Comparison of ENCODE assay signal across 8 cellular contexts in the genomic region with DNA sequence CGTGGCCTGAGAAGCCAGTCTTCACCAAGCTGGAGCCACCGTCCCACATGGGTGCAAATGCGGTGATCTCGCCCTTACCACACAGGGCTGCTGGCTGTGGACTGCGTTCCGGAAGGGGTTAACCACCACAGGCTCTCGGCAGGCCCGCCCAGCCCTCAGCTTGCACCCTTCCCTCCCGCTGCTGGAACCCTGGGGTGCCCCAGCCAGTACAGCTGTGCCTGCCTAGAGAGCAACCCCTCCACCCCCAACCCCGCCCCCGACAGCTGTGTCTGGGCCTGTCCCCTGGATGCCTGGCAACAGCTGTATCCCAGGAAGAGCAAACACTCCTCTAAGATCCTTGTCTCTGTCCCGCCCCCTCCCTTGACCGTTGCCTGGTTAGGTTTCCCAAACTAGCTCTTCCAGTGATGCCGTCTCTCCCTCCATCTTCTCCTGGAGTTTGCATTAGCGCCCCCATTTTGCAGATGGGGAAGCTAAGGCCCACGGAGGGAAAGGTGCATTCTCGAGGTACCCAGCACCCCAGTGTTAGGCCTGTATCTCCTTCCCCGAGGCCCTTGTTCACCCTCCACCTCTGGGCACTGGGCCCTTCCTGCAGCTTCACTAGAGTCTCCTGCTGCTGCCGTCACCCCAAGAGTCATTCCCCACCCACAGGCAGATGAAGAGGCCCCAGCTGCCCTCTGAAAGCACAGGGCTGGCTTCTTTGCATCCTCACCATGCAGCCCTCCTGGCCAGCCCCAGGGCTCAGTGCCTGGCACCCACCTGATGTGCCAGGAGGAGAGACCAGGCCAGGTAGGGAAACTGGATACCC. TPM values are rescaled to one million over a fixed set of nuclear protein-coding genes. Genes with fewer than 3 reads are reported as not detected.
DNase-seq lines count a peak whose midpoint lies in the region; ATAC-seq and TF ChIP-seq lines count a peak whose summit lies in the region.

No MANE protein-coding gene starts in this region.

- no peaks in the 10 kb centered on the region for H3K9me3 Mint-ChIP-seq in stimulated activated naive CD8-positive, alpha-beta T cell treated with anti-CD3 and anti-CD28 coated beads, Interleukin-15, amount 100 ng/mL, for 72 hours

- H3K9me2 ChIP-seq in PC-9 (ENCODE audit: insufficient read depth) = no peaks in the 10 kb centered on the region

- no peaks in the 10 kb centered on the region for H3K27me3 ChIP-seq in PC-9 (ENCODE audit: insufficient read depth, low read depth)

- H3K4me3 Mint-ChIP-seq in stimulated activated naive CD8-positive, alpha-beta T cell treated with anti-CD3 and anti-CD28 coated beads, Interleukin-15, amount 100 ng/mL, for 72 hours = peak overlapping the region in 1 of 2 donors; percentile 27

- H3K36me3 ChIP-seq in PC-9 (ENCODE audit: low read depth) = no peaks in the 10 kb centered on the region

- no peaks in the 10 kb centered on the region for H3K4me1 ChIP-seq in PC-9 (replicated peaks; ENCODE audit: insufficient read depth)

- no peak for TF ChIP-seq CTCF in fibroblast of the aortic adventitia (IDR thresholded peaks at IDR 0.05; ENCODE audit: insufficient read depth, low read length)
- no peak for TF ChIP-seq CTCF in PC-9 (conservative IDR thresholded peaks at IDR 0.05)

- intact Hi-C loops in PC-9 (cut with micrococcal nuclease; ENCODE audit: unreplicated experiment) = no loop called here

- H3F3A ChIP-seq in PC-9 (ENCODE audit: insufficient read depth, low read depth) = peaks cover 13% of the 10 kb centered on the region; the same call in 1 of the 2 replicates

- no peaks in the 10 kb centered on the region for H3K79me2 ChIP-seq in PC-9 (ENCODE audit: low read depth)

- peaks cover 20% of the 10 kb centered on the region for H3K4me1 Mint-ChIP-seq in stimulated activated naive CD8-positive, alpha-beta T cell treated with anti-CD3 and anti-CD28 coated beads, Interleukin-15, amount 100 ng/mL, for 72 hours

- H2AFZ ChIP-seq in PC-9 = no peak overlapping the region

- H3K27me3 Mint-ChIP-seq in stimulated activated naive CD8-positive, alpha-beta T cell treated with anti-CD3 and anti-CD28 coated beads, Interleukin-15, amount 100 ng/mL, for 72 hours = no peaks in the 10 kb centered on the region

- no peaks in the 10 kb centered on the region for H3K9me3 ChIP-seq in PC-9 (ENCODE audit: insufficient read depth, low read depth)

- peak; percentile 82 for ATAC-seq in stimulated activated naive CD8-positive, alpha-beta T cell treated with anti-CD3 and anti-CD28 coated beads, Interleukin-15, amount 100 ng/mL, for 72 hours
- ATAC-seq in GM18858 (IDR thresholded peaks at IDR 0.05; ENCODE audit: unreplicated experiment) = no peak

- H3K4me2 ChIP-seq in PC-9 = no peak overlapping the region

- no TSS peak for BruUV-seq in PC-9 (replicated peaks; lab: Mats Ljungman, UMichigan)

- H3K27ac Mint-ChIP-seq in stimulated activated naive CD8-positive, alpha-beta T cell treated with anti-CD3 and anti-CD28 coated beads, Interleukin-15, amount 100 ng/mL, for 72 hours = peak overlapping the region in 1 of 2 donors; percentile 69

- no peak overlapping the region for H3K27ac ChIP-seq in PC-9

- H3K4me3 ChIP-seq in fibroblast of the aortic adventitia (ENCODE audit: low read depth, low read length) (no peak overlapping the region), PC-9 (no peak overlapping the region)

- DNase-seq in activated gamma-delta T cell (lab: John Stamatoyannopoulos, UW) = peak; percentile 23
- no peak for DNase-seq in activated gamma-delta T cell treated with Interleukin-2 at 50 U/mL for 16 hours
- DNase-seq in NCI-H69 (lab: John Stamatoyannopoulos, UW) = peak; percentile 96
- peak; percentile 27 for DNase-seq in fibroblast of the aortic adventitia (ENCODE audit: low read depth)
- peak in 1 of 2 donors; percentile 28 for DNase-seq in stimulated activated naive CD8-positive, alpha-beta T cell treated with anti-CD3 and anti-CD28 coated beads, Interleukin-15, amount 100 ng/mL, for 72 hours
- DNase-seq in PC-9 = no peak
- DNase-seq in putamen (ENCODE audit: low spot score) = no peak

- POLR2A ChIA-PET in PC-9 (lab: Charles Lee; ENCODE audit: unreplicated experiment) = no interaction called here

- H4K20me1 ChIP-seq in PC-9 (ENCODE audit: insufficient read depth) = 0 out of 2 replicates have a peak, but pooled peaks cover 7% of the 10 kb centered on the region

- CTCF ChIA-PET in PC-9 (lab: Charles Lee) = interaction anchor here (0.6 to 0.7 kb wide), 2 partner anchors 123 to 124 kb away, joined by 6 to 7 read pairs; no protein-coding TSS in a partner anchor

RNA-seq across cellular contexts. Expression of gene COX8A, which starts 12.6 kb away (rescaled TPM):
- total RNA-seq in fibroblast of the aortic adventitia (ENCODE audit: low replicate concordance) (68.4 and 252 TPM in 2 replicates), PC-9 (2021) (521 and 547 TPM in 2 replicates)

RNA-seq across cellular contexts. Expression of gene NAA40, which starts 23.0 kb away (rescaled TPM):
- total RNA-seq in fibroblast of the aortic adventitia (ENCODE audit: low replicate concordance) = 13.3 and 15.4 TPM in 2 replicates
- total RNA-seq in PC-9 (2021) = 47.4 and 50.4 TPM in 2 replicates

RNA-seq across cellular contexts. Expression of gene OTUB1, which starts 24.4 kb away (rescaled TPM):
- 5.5 and 32.4 TPM in 2 replicates for total RNA-seq in fibroblast of the aortic adventitia (ENCODE audit: low replicate concordance)
- 105 and 119 TPM in 2 replicates for total RNA-seq in PC-9 (2021)

RNA-seq across cellular contexts. Expression of gene RCOR2, which starts 44.8 kb away (rescaled TPM):
- total RNA-seq in fibroblast of the aortic adventitia (ENCODE audit: low replicate concordance) (2.9 and 3.3 TPM in 2 replicates), PC-9 (2021) (3.4 and 5.2 TPM in 2 replicates)

Comparison
In these comparisons a context has a peak if more than half of its experiments do, and no peak if none do; other contexts are left out.
1. DNase-seq: peak in activated gamma-delta T cell (single experiment), NCI-H69 (single experiment) and fibroblast of the aortic adventitia (single experiment); none in activated gamma-delta T cell treated with Interleukin-2 at 50 U/mL for 16 hours (single experiment), PC-9 (0 of 2) and putamen (single experiment).